Comparison of ENCODE assay signal across 9 cellular contexts in genomic region chr3:109165905-109166304, GRCh38. TPM values are rescaled to one million over a fixed set of nuclear protein-coding genes. Genes with fewer than 3 reads are reported as not detected.
"Had no signal": no experiment of that assay in that cellular context is flagged by ENCODE, and none has a peak within 500 bp of the region (broad histone marks: within the 10 kb centered on the region; RNA-seq: fewer than 3 reads in every experiment).

No MANE protein-coding gene starts in this region.

- DNase-seq: GM23248, GOT3, H7, HCEC 1CT, HFFc6 had no signal

- H3K36me3 ChIP-seq: HAP-1 had no signal

- H3K4me1 ChIP-seq: HAP-1 had no signal

- H3K4me3 Mint-ChIP-seq: HFFc6 had no signal

- H3K27ac ChIP-seq: GM23248 had no signal

- H3K4me3 ChIP-seq: GM23248, HAP-1 had no signal

- ATAC-seq: HCT116 had no signal

- H3K9ac ChIP-seq: GM23248 had no signal

- H3K27ac Mint-ChIP-seq: HFFc6 had no signal

- H3K9me3 ChIP-seq: HAP-1 had no signal

- H2AFZ ChIP-seq: GM23248 had no signal

RNA-seq across cellular contexts. Expression of gene C3orf85, which starts 29.4 kb away (rescaled TPM):
- total RNA-seq: GM23248, H1, H4, H7, HFFc6 had no signal
- polyA plus RNA-seq: GM23248, H1 had no signal

RNA-seq across cellular contexts. Expression of gene MORC1, which starts 48.0 kb away (rescaled TPM):
- total RNA-seq: GM23248, H1, H7, HFFc6 had no signal
- polyA plus RNA-seq: GM23248, H1 had no signal
